8 cellular contexts compared by ENCODE assay signal in the genomic region with DNA sequence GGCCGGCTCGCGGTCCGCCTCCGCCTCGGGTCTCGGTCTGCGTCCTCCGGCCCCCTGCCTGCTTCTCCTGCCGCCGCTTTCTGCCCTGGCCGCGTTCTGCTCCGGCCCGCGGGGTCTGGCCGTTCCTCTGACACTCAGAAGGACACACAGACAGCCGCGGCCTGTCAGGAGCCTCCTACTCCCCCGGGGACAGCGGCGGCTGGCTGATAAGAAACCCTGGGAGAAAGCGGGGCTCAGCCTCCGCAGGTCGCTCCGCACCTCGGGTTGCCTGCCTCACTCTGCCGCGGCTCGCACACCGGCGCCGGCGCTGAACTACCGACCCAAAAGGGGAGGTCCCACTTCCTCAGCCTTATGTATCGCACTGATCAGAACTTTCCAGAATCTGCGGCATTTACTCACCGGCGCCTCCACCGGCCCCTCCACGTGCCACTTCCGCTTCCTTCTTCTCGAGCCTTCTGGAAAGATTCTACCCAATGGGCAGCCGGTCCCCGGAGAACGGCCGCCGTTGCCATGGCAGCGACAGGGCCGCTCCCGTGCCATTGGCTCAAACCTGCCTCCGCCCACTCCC. TPM values are rescaled to one million over a fixed set of nuclear protein-coding genes. Genes with fewer than 3 reads are reported as not detected.
A peak's percentile ranks its signal among the peaks of the same experiment; 100 is the strongest.
DNase-seq lines count a peak whose midpoint lies in the region; ATAC-seq and TF ChIP-seq lines count a peak whose summit lies in the region.

A gene (minus strand): TSS at position 322 of the 568 bp plus-strand sequence. CDS start 322 bp downstream, outside the sequence.

- no peaks in the 10 kb centered on the region for H3K27me3 ChIP-seq in liver (ENCODE audit: control insufficient read depth in 4 of 4, insufficient read depth in 4 of 4, low read length in 3 of 4)

- H3K4me3 ChIP-seq in liver (ENCODE audit: low read depth in 1 of 3, low read length in 3 of 3) = peak within 1 kb of the TSS; percentile 60 to 78 (median 66)

- DNase-seq in GM19240 (ENCODE audit: insufficient read length, low spot score) (peak; percentile 72), NCI-H526 (lab: John Stamatoyannopoulos, UW) (peak; percentile 97 to 99), dermis microvascular lymphatic vessel endothelial cell (ENCODE audit: low read depth in 2 of 2) (peak; percentile 91 to 99)
- peak; percentile 99 for DNase-seq in activated CD4-positive, alpha-beta T cell treated with anti-CD3 and anti-CD28 coated beads for 48 hours
- DNase-seq in stimulated activated CD4-positive, alpha-beta T cell treated with anti-CD3 and anti-CD28 coated beads, Interleukin-4, amount 100 ng/mL, for 24 hours = peak; percentile 99

- H3K9ac ChIP-seq in liver (ENCODE audit: low read depth in 1 of 2, low read length in 2 of 2) = peak within 1 kb of the TSS; percentile 99

- H3K27ac ChIP-seq in C4-2B (peak within 1 kb of the TSS; percentile 96), liver (ENCODE audit: low read depth in 1 of 2, low read length in 2 of 2) (peak within 1 kb of the TSS; percentile 99 to 100)

- TF ChIP-seq RAD21 in liver (IDR thresholded peaks at IDR 0.05) = no peak

- peaks cover 0 to 6% (median 2%) of the 10 kb centered on the region in 4 donors for H3K36me3 ChIP-seq in liver (ENCODE audit: control insufficient read depth in 4 of 4, insufficient read depth in 3 of 4, low read depth in 1 of 4, low read length in 3 of 4)

- ATAC-seq in HG03460 (IDR thresholded peaks at IDR 0.05; ENCODE audit: unreplicated experiment) = peak; percentile 82

- peaks cover 0 to 16% (median 8%) of the 10 kb centered on the region in 4 donors for H3K4me1 ChIP-seq in liver (ENCODE audit: control insufficient read depth in 4 of 4, insufficient read depth in 4 of 4, low read length in 3 of 4)

- WGBS in liver = under 1% methylated on average over 52 of the region's 52 CpGs

- H3K9me3 ChIP-seq in liver (ENCODE audit: control insufficient read depth in 4 of 4, low read length in 3 of 4) = no peaks in the 10 kb centered on the region

- TF ChIP-seq CTCF in C4-2B (conservative IDR thresholded peaks at IDR 0.05) (peak; percentile 62), liver (IDR thresholded peaks at IDR 0.05; ENCODE audit: low read depth, low read length, missing input control) (no peak)

TF ChIP-seq in liver, 16 proteins besides CTCF, POLR2A, EP300 and RAD21:
- TF ChIP-seq GABPA (IDR thresholded peaks at IDR 0.05 in 1 of 2, conservative IDR thresholded peaks at IDR 0.05 in 1 of 2) = peak; percentile 66 to 88
- no peak for TF ChIP-seq HNF4A (conservative IDR thresholded peaks at IDR 0.05)
- TF ChIP-seq YY1 (IDR thresholded peaks at IDR 0.05) = peak; percentile 95
- TF ChIP-seq EGR1 (IDR thresholded peaks at IDR 0.05; ENCODE audit: low read depth in 2 of 2) = peak in 1 of 2 donors; percentile 68
- TF ChIP-seq, protein P1, sequence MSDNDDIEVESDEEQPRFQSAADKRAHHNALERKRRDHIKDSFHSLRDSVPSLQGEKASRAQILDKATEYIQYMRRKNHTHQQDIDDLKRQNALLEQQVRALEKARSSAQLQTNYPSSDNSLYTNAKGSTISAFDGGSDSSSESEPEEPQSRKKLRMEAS (IDR thresholded peaks at IDR 0.05) = peak; percentile 96
- TF ChIP-seq, protein P2, sequence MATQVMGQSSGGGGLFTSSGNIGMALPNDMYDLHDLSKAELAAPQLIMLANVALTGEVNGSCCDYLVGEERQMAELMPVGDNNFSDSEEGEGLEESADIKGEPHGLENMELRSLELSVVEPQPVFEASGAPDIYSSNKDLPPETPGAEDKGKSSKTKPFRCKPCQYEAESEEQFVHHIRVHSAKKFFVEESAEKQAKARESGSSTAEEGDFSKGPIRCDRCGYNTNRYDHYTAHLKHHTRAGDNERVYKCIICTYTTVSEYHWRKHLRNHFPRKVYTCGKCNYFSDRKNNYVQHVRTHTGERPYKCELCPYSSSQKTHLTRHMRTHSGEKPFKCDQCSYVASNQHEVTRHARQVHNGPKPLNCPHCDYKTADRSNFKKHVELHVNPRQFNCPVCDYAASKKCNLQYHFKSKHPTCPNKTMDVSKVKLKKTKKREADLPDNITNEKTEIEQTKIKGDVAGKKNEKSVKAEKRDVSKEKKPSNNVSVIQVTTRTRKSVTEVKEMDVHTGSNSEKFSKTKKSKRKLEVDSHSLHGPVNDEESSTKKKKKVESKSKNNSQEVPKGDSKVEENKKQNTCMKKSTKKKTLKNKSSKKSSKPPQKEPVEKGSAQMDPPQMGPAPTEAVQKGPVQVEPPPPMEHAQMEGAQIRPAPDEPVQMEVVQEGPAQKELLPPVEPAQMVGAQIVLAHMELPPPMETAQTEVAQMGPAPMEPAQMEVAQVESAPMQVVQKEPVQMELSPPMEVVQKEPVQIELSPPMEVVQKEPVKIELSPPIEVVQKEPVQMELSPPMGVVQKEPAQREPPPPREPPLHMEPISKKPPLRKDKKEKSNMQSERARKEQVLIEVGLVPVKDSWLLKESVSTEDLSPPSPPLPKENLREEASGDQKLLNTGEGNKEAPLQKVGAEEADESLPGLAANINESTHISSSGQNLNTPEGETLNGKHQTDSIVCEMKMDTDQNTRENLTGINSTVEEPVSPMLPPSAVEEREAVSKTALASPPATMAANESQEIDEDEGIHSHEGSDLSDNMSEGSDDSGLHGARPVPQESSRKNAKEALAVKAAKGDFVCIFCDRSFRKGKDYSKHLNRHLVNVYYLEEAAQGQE (IDR thresholded peaks at IDR 0.05) = peak; percentile 95
- no peak for TF ChIP-seq FOXA1 (IDR thresholded peaks at IDR 0.05)
- peak; percentile 65 for TF ChIP-seq TAF1 (conservative IDR thresholded peaks at IDR 0.05)

RNA-seq across cellular contexts. Expression of the gene that starts here (rescaled TPM):
- total RNA-seq in dermis microvascular lymphatic vessel endothelial cell (54.4 and 59.3 TPM in 2 replicates), liver (10 to 100 TPM; 23.3 to 30.3 TPM)
- 10 to 100 TPM; 11.0 to 17.4 TPM for polyA plus RNA-seq in liver

Comparison
In these comparisons a context has a peak if more than half of its experiments do, and no peak if none do; other contexts are left out.
1. Peak in every context shown above with its lines: DNase-seq, ATAC-seq, H3K4me3 ChIP-seq and H3K27ac ChIP-seq.